Comparison of ENCODE assay signal across 20 cellular contexts in genomic region chr4:2339458-2340271, GRCh38.
DNase-seq lines count a peak whose midpoint lies in the region; TF ChIP-seq lines count a peak whose summit lies in the region.
"Had no signal": no experiment of that assay in that cellular context is flagged by ENCODE, and none has a peak within 500 bp of the region (broad histone marks: within the 10 kb centered on the region; RNA-seq: fewer than 3 reads in every experiment).

No MANE protein-coding gene starts in this region.

- TF ChIP-seq CTCF in PC-9 (conservative IDR thresholded peaks at IDR 0.05) = no peak
- no peak for TF ChIP-seq CTCF in progenitor cell of endocrine pancreas (IDR thresholded peaks at IDR 0.05; ENCODE audit: unreplicated experiment)

- H3K36me3 ChIP-seq in PC-9 (ENCODE audit: low read depth) = no peaks in the 10 kb centered on the region

- H3K4me2 ChIP-seq in PC-9 = no peak overlapping the region
- H3K4me2 ChIP-seq: BLaER1 treated with 17β-estradiol and CSF1 and Interleukin-3, amounts not matched to agents 10 nM and 100 nM had no signal

- H3F3A ChIP-seq in PC-9 (ENCODE audit: insufficient read depth, low read depth) = no peaks in the 10 kb centered on the region

- H3K27me3 ChIP-seq in PC-9 (ENCODE audit: insufficient read depth, low read depth) = no peaks in the 10 kb centered on the region
- H3K27me3 ChIP-seq: BLaER1 treated with 17β-estradiol and CSF1 and Interleukin-3, amounts not matched to agents 10 nM and 100 nM; dorsolateral prefrontal cortex had no signal

- no peaks in the 10 kb centered on the region for H4K20me1 ChIP-seq in PC-9 (ENCODE audit: insufficient read depth)

- no peaks in the 10 kb centered on the region for H3K79me2 ChIP-seq in PC-9 (ENCODE audit: low read depth)

- intact Hi-C loops in PC-9 (cut with micrococcal nuclease; ENCODE audit: unreplicated experiment) = loop anchor here (10.0 kb wide), 1 partner anchor 125 kb away; the partner anchor contains the start of gene RNF4

- no peak overlapping the region for H3K4me3 Mint-ChIP-seq in progenitor cell of endocrine pancreas (ENCODE audit: low read depth)
- H3K4me3 Mint-ChIP-seq: brain, HFFc6, memory B cell, nephron progenitor cell had no signal

- CTCF ChIA-PET in PC-9 (lab: Charles Lee) = interaction anchor here (0.5 kb wide), 1 partner anchor 54 kb away, joined by 3 read pairs; no protein-coding TSS in a partner anchor

- no peak overlapping the region for H3K4me3 ChIP-seq in PC-9
- H3K4me3 ChIP-seq: BLaER1 treated with 17β-estradiol and CSF1 and Interleukin-3, amounts not matched to agents 10 nM and 100 nM; dorsolateral prefrontal cortex had no signal

- H3K9me3 ChIP-seq in PC-9 (ENCODE audit: insufficient read depth, low read depth) = no peaks in the 10 kb centered on the region
- H3K9me3 ChIP-seq: BLaER1 treated with 17β-estradiol and CSF1 and Interleukin-3, amounts not matched to agents 10 nM and 100 nM had no signal

- DNase-seq in activated CD4-positive, CD25-positive, alpha-beta regulatory T cell treated with anti-CD3 and anti-CD28 coated beads, Interleukin-2, amount 50 U/mL, for 72 hours = peak; percentile 17
- no peak for DNase-seq in activated CD4-positive, CD25-positive, alpha-beta regulatory T cell (lab: John Stamatoyannopoulos, UW)
- DNase-seq in PC-9 = no peak
- peak; percentile 8 for DNase-seq in iPS-NIHi7 (ENCODE audit: extremely low spot score)
- DNase-seq in progenitor cell of endocrine pancreas (ENCODE audit: low spot score, unreplicated experiment) = peak; percentile 8
- no peak for DNase-seq in RKO (ENCODE audit: low spot score)
- no peak for DNase-seq in kidney tubule cell (ENCODE audit: low spot score)
- DNase-seq in NCI-H146 (lab: John Stamatoyannopoulos, UW) = no peak
- DNase-seq: 8988T, activated T-cell treated with anti-CD3 and anti-CD28 coated beads for 4 hours, HFFc6, KG1, NCI-H2107, nephron progenitor cell, T-helper 9 cell had no signal

- H3K4me1 Mint-ChIP-seq in progenitor cell of endocrine pancreas (ENCODE audit: low read depth) = peaks cover 3% of the 10 kb centered on the region
- H3K4me1 Mint-ChIP-seq: brain had no signal

- H3K9me2 ChIP-seq in PC-9 (ENCODE audit: insufficient read depth) = no peaks in the 10 kb centered on the region

- no peaks in the 10 kb centered on the region for H3K9me3 Mint-ChIP-seq in progenitor cell of endocrine pancreas (ENCODE audit: low read depth)
- H3K9me3 Mint-ChIP-seq: activated naive CD4-positive, alpha-beta T cell treated with anti-CD3 and anti-CD28 coated beads, Interleukin-2, amount 50 U/mL, for 72 hours; HFFc6; memory B cell; nephron progenitor cell had no signal

- H2AFZ ChIP-seq in PC-9 = no peak overlapping the region

- no peaks in the 10 kb centered on the region for H3K36me3 Mint-ChIP-seq in progenitor cell of endocrine pancreas (ENCODE audit: insufficient read depth)
- H3K36me3 Mint-ChIP-seq: activated naive CD4-positive, alpha-beta T cell treated with anti-CD3 and anti-CD28 coated beads, Interleukin-2, amount 50 U/mL, for 72 hours; brain had no signal

- peaks cover 5% of the 10 kb centered on the region for H3K27me3 Mint-ChIP-seq in progenitor cell of endocrine pancreas

- H3K27ac Mint-ChIP-seq in progenitor cell of endocrine pancreas = peak overlapping the region; percentile 71
- H3K27ac Mint-ChIP-seq: brain, HFFc6, memory B cell, nephron progenitor cell had no signal

- H3K27ac ChIP-seq in PC-9 = no peak overlapping the region
- H3K27ac ChIP-seq: BLaER1 treated with 17β-estradiol and CSF1 and Interleukin-3, amounts not matched to agents 10 nM and 100 nM had no signal

- POLR2A ChIA-PET in PC-9 (lab: Charles Lee; ENCODE audit: unreplicated experiment) = no interaction called here

- H3K4me1 ChIP-seq in PC-9 (replicated peaks; ENCODE audit: insufficient read depth) = no peaks in the 10 kb centered on the region

- BruUV-seq in PC-9 (replicated peaks; lab: Mats Ljungman, UMichigan) = TSS peak; percentile 39

Comparison
In these comparisons a context has a peak if more than half of its experiments do, and no peak if none do; other contexts are left out.
1. DNase-seq: peak in activated CD4-positive, CD25-positive, alpha-beta regulatory T cell treated with anti-CD3 and anti-CD28 coated beads, Interleukin-2, amount 50 U/mL, for 72 hours (single experiment), iPS-NIHi7 (single experiment) and progenitor cell of endocrine pancreas (single experiment); none in activated CD4-positive, CD25-positive, alpha-beta regulatory T cell (0 of 4), PC-9 (0 of 2), RKO (single experiment), kidney tubule cell (single experiment) and NCI-H146 (single experiment).